Comparison of ENCODE assay signal across 8 cellular contexts in genomic region chr5:141369994-141370848, GRCh38. TPM values are rescaled to one million over a fixed set of nuclear protein-coding genes. Genes with fewer than 3 reads are reported as not detected.
A peak's percentile ranks its signal among the peaks of the same experiment; 100 is the strongest.
DNase-seq lines count a peak whose midpoint lies in the region; ATAC-seq and TF ChIP-seq lines count a peak whose summit lies in the region.

PCDHGB3 (plus strand) TSS chr5:141370242; CDS start chr5:141370395, 153 bp downstream.

- H3K9me3 ChIP-seq in right atrium auricular region (peaks cover 22 to 95% of the 10 kb centered on the region in 2 donors), tibial artery (peaks cover 17 to 99% (median 89%) of the 10 kb centered on the region in 3 donors), colonic mucosa (peaks cover 13% of the 10 kb centered on the region)

- H3K27me3 ChIP-seq in right atrium auricular region: no peaks in the 10 kb centered on the region
- no peaks in the 10 kb centered on the region for H3K27me3 ChIP-seq in tibial artery
- no peaks in the 10 kb centered on the region for H3K27me3 ChIP-seq in colonic mucosa

- peak within 1 kb of the TSS; percentile 8 to 31 for H3K4me3 ChIP-seq in right atrium auricular region
- peak within 1 kb of the TSS; percentile 28 to 35 for H3K4me3 ChIP-seq in tibial artery
- no peak within 1 kb of the TSS for H3K4me3 ChIP-seq in colonic mucosa

- DNase-seq in AG08396 (ENCODE audit: low spot score) (peak; percentile 80), right atrium auricular region (ENCODE audit: low spot score) (no peak), tibial artery (peak in 1 of 2 donors; percentile 37), colonic mucosa (no peak), GDM1 (lab: John Stamatoyannopoulos, UW) (no peak)
- peak; percentile 10 for DNase-seq in activated effector memory CD4-positive, alpha-beta T cell treated with Interleukin-2 at 50 U/mL for 16 hours

- H3K27ac ChIP-seq in right atrium auricular region (peak within 1 kb of the TSS in 1 of 2 donors; percentile 24), tibial artery (no peak within 1 kb of the TSS), colonic mucosa (no peak within 1 kb of the TSS)

- intact Hi-C loops in tibial artery (cut with DNase I; ENCODE audit: low total_unique reads): no loop called here
- intact Hi-C loops in colonic mucosa (cut with DNase I): no loop called here

- H3K9ac ChIP-seq in colonic mucosa (ENCODE audit: low read depth in 2 of 2, low read length in 2 of 2): no peak within 1 kb of the TSS

- no peaks in the 10 kb centered on the region for H3K36me3 ChIP-seq in right atrium auricular region
- H3K36me3 ChIP-seq in tibial artery: peaks cover 0 to 67% (median 41%) of the 10 kb centered on the region in 3 donors
- no peaks in the 10 kb centered on the region for H3K36me3 ChIP-seq in colonic mucosa

- TF ChIP-seq CTCF in right atrium auricular region (IDR thresholded peaks at IDR 0.05) (peak; percentile 31 to 55), tibial artery (IDR thresholded peaks at IDR 0.05) (peak in 1 of 2 experiments; percentile 28), colonic mucosa (IDR thresholded peaks at IDR 0.05) (no peak)

- peak; percentile 95 for ATAC-seq in GM19035 (IDR thresholded peaks at IDR 0.05; ENCODE audit: unreplicated experiment)
- ATAC-seq in HG03442 (IDR thresholded peaks at IDR 0.05; ENCODE audit: unreplicated experiment): peak; percentile 64

- H3K4me1 ChIP-seq in right atrium auricular region (no peaks in the 10 kb centered on the region), tibial artery (no peaks in the 10 kb centered on the region), colonic mucosa (no peaks in the 10 kb centered on the region)

RNA-seq across cellular contexts. Expression of gene PCDHGB3, which starts in this region (rescaled TPM):
- total RNA-seq in right atrium auricular region (1 to 10 TPM; 5.4 to 7.2 TPM), colonic mucosa (1 to 10 TPM in 1 of 2 donors, under 1 TPM in 1; 0.57 to 1.1 TPM)

Comparison
In these comparisons a context has a peak if more than half of its experiments do, and no peak if none do; other contexts are left out.
1. DNase-seq: peak in AG08396 (single experiment) and activated effector memory CD4-positive, alpha-beta T cell treated with Interleukin-2 at 50 U/mL for 16 hours (single experiment); none in right atrium auricular region (single experiment), colonic mucosa (single experiment) and GDM1 (single experiment).